1 cellular context compared by ENCODE assay signal in the genomic region with DNA sequence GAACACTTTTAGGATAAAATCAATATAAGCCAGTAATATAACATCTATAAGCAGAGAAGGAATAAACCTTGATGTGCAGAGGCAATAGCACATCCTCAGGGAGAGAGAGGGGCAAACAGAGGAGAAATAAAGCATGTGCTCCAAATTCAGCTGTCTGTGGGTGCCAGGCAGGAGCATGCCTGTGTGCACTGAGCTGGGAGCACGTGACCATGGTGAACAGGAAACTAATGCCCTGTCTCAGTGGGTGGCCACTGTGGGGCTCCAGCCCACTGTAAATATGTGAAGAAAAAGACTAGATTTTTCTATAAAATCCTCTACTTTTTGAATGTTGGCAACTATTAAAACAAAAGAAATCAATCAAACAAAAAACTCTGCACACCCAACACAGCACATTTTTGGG.
TF ChIP-seq lines count a peak whose summit lies in the region.

No MANE protein-coding gene starts in this region.

TF ChIP-seq in HepG2, 621 proteins besides CTCF, POLR2A, EP300 and RAD21:
- TF ChIP-seq MYC (CRISPR knock-in tag; IDR thresholded peaks at IDR 0.05; ENCODE audit: borderline replicate concordance) (no peak), KDM1A (CRISPR knock-in tag; IDR thresholded peaks at IDR 0.05) (no peak), ZNF275 (CRISPR knock-in tag; IDR thresholded peaks at IDR 0.05; ENCODE audit: borderline replicate concordance) (no peak), ZNF670 (CRISPR knock-in tag; IDR thresholded peaks at IDR 0.05; ENCODE audit: borderline replicate concordance) (no peak), ZNF644 (CRISPR knock-in tag; IDR thresholded peaks at IDR 0.05; ENCODE audit: low read depth) (no peak), MEIS1 (CRISPR knock-in tag; IDR thresholded peaks at IDR 0.05; ENCODE audit: borderline replicate concordance) (no peak), ZNF251 (CRISPR knock-in tag; IDR thresholded peaks at IDR 0.05) (no peak), NR2F1 (CRISPR knock-in tag; IDR thresholded peaks at IDR 0.05) (no peak), MXD1 (CRISPR knock-in tag; IDR thresholded peaks at IDR 0.05) (no peak), ZNF30 (CRISPR knock-in tag; IDR thresholded peaks at IDR 0.05) (no peak), ZNF460 (CRISPR knock-in tag; IDR thresholded peaks at IDR 0.05; ENCODE audit: borderline replicate concordance) (no peak), POLR2AphosphoS5 (IDR thresholded peaks at IDR 0.05; ENCODE audit: low read depth, low read length) (no peak), IRF9 (CRISPR knock-in tag; IDR thresholded peaks at IDR 0.05; ENCODE audit: borderline replicate concordance) (no peak), KLF13 (CRISPR knock-in tag; IDR thresholded peaks at IDR 0.05) (no peak), FOXO4 (CRISPR knock-in tag; conservative IDR thresholded peaks at IDR 0.05) (no peak)
- TF ChIP-seq, protein P1, sequence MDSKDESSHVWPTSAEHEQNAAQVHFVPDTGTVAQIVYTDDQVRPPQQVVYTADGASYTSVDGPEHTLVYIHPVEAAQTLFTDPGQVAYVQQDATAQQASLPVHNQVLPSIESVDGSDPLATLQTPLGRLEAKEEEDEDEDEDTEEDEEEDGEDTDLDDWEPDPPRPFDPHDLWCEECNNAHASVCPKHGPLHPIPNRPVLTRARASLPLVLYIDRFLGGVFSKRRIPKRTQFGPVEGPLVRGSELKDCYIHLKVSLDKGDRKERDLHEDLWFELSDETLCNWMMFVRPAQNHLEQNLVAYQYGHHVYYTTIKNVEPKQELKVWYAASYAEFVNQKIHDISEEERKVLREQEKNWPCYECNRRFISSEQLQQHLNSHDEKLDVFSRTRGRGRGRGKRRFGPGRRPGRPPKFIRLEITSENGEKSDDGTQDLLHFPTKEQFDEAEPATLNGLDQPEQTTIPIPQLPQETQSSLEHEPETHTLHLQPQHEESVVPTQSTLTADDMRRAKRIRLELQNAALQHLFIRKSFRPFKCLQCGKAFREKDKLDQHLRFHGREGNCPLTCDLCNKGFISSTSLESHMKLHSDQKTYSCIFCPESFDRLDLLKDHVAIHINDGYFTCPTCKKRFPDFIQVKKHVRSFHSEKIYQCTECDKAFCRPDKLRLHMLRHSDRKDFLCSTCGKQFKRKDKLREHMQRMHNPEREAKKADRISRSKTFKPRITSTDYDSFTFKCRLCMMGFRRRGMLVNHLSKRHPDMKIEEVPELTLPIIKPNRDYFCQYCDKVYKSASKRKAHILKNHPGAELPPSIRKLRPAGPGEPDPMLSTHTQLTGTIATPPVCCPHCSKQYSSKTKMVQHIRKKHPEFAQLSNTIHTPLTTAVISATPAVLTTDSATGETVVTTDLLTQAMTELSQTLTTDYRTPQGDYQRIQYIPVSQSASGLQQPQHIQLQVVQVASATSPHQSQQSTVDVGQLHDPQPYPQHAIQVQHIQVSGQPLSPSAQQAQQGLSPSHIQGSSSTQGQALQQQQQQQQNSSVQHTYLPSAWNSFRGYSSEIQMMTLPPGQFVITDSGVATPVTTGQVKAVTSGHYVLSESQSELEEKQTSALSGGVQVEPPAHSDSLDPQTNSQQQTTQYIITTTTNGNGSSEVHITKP (CRISPR knock-in tag; IDR thresholded peaks at IDR 0.05; ENCODE audit: low read depth) = no peak
- TF ChIP-seq, protein P2, sequence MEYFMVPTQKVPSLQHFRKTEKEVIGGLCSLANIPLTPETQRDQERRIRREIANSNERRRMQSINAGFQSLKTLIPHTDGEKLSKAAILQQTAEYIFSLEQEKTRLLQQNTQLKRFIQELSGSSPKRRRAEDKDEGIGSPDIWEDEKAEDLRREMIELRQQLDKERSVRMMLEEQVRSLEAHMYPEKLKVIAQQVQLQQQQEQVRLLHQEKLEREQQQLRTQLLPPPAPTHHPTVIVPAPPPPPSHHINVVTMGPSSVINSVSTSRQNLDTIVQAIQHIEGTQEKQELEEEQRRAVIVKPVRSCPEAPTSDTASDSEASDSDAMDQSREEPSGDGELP (IDR thresholded peaks at IDR 0.05; ENCODE audit: borderline replicate concordance, low read depth) = no peak
